ENCODE assay signal across 18 cellular contexts in the genomic region with DNA sequence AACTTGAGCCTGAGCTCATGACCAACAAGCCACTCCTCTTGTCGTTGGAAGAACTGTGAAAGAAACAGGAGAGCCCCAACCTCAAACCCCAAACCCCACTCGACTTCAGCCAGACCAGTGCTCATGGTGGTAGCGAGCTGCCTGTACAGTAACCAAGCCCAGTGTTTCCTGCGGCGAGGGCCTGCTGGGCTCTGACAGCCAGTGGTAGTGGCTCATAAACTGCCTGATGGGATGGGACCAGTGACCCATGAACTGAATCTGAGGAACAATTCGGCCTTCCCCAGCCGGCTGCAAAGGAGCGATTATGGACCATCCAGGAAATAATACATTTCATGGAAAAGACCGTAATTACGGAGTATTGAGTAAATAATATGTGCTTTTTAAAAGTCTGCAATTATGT.
"Had no signal": no experiment of that assay in that cellular context is flagged by ENCODE, and none has a peak within 500 bp of the region (broad histone marks: within the 10 kb centered on the region; RNA-seq: fewer than 3 reads in every experiment).

No MANE protein-coding gene starts in this region.

- H3K4me1 ChIP-seq: gastrocnemius medialis, left ventricle myocardium inferior, lower lobe of right lung, neural progenitor cell, right atrium auricular region, stomach, transverse colon had no signal

- H3K4me2 ChIP-seq: neural progenitor cell had no signal

- H3K27me3 ChIP-seq: gastrocnemius medialis, neural progenitor cell, right atrium auricular region, transverse colon had no signal

- H3K27ac ChIP-seq: gastrocnemius medialis, left ventricle myocardium inferior, lower lobe of right lung, neural progenitor cell, parathyroid adenoma, right atrium auricular region, stomach, thoracic aorta, transverse colon had no signal

- H3K9me3 ChIP-seq: gastrocnemius medialis, left ventricle myocardium inferior, lower lobe of right lung, right atrium auricular region, stomach, thoracic aorta, transverse colon had no signal

- H3K4me3 ChIP-seq: gastrocnemius medialis, left ventricle myocardium inferior, lower lobe of right lung, neural progenitor cell, right atrium auricular region, stomach, thoracic aorta, transverse colon had no signal

- H3K79me2 ChIP-seq: parathyroid adenoma had no signal

- H3K36me3 ChIP-seq: gastrocnemius medialis, left ventricle myocardium inferior, lower lobe of right lung, neural progenitor cell, right atrium auricular region, stomach, thoracic aorta, transverse colon had no signal

- H3K9ac ChIP-seq: neural progenitor cell, parathyroid adenoma had no signal

- H2AFZ ChIP-seq: neural progenitor cell, parathyroid adenoma had no signal

- DNase-seq: effector memory CD4-positive, alpha-beta T cell; gastrocnemius medialis; glutamatergic neuron; immature natural killer cell; left ventricle myocardium inferior; lower lobe of right lung; natural killer cell; occipital lobe; small intestine; stimulated activated CD4-positive, alpha-beta T cell treated with anti-CD3 and anti-CD28 coated beads, Interleukin-12 subunit alpha, Interleukin-12 subunit beta, amount 100 ng/mL, for 4 hours; stimulated activated naive CD4-positive, alpha-beta T cell; stomach; substantia nigra; transverse colon had no signal
